Comparison of ENCODE assay signal across 1 cellular context in the genomic region with DNA sequence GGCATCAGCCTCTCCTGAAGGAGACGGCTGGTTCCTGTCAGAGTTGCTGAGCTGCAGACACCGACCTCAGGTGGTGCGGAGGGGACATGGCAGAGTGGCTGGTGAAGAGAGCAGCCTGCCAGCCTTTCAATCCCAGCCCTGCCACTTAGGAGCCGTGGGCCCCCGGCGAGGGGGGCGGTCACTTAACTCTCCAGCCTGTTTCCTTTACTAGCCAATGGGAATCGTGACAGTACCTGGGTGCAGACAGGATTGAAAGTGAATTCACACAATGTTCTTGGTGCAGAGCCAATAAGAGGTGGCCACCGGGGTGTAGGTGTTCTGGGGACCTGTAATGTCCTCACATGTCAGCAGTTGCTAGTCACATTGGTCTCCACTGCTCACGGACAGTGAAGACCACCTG.
TF ChIP-seq lines count a peak whose summit lies in the region.

No MANE protein-coding gene starts in this region.

TF ChIP-seq in H1, 55 proteins besides CTCF, POLR2A, EP300 and RAD21:
- TF ChIP-seq CEBPB (IDR thresholded peaks at IDR 0.05; ENCODE audit: low read depth, low read length): no peak
- TF ChIP-seq RFX5 (IDR thresholded peaks at IDR 0.05; ENCODE audit: borderline replicate concordance, low read depth, low read length): peak; percentile 70; the same call in 1 of the 2 replicates
